28 cellular contexts compared by ENCODE assay signal in the genomic region with DNA sequence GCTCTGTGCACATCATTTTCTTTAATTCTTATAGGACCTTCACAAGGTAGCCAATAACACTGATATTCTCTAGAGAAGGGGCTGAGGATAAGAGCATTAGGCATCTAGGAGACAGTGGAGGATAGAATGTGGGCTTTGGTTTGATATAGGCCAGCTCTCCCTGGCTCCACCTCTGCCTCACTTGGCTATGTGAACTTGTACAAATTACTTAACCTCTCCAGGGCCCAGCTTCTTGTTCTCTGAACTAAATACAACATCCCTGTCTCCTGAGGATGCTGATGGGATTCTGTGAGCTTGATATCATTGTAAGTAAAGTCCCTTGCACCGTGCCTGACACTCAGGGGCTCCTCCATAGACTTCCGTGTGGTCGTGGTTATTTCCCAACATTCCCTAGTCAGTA.
"Had no signal": no experiment of that assay in that cellular context is flagged by ENCODE, and none has a peak within 500 bp of the region (broad histone marks: within the 10 kb centered on the region; RNA-seq: fewer than 3 reads in every experiment).

No MANE protein-coding gene starts in this region.

- H3K4me3 Mint-ChIP-seq: activated CD4-positive, alpha-beta memory T cell treated with anti-CD3 and anti-CD28 coated beads, Interleukin-2, amount 10 ng/mL, durations not matched to agents 7 days and 5 days; activated CD4-positive, alpha-beta T cell treated with anti-CD3 and anti-CD28 coated beads, Interleukin-2, amount 10 ng/mL, durations not matched to agents 24 days and 14 days; activated T-cell treated with anti-CD3 and anti-CD28 coated beads, Interleukin-2, amount 50 U/mL, for 24 hours; activated T-helper 17 cell treated with anti-CD3 and anti-CD28 coated beads, Interleukin-2, amount 50 U/mL, for 72 hours; mesothelial cell of epicardium; naive B cell; nephron progenitor cell; stimulated activated naive CD8-positive, alpha-beta T cell treated with anti-CD3 and anti-CD28 coated beads, Interleukin-15, amount 100 ng/mL, for 72 hours; type B pancreatic cell had no signal

- H2AFZ ChIP-seq: hepatocyte had no signal

- H3K4me3 ChIP-seq: gastroesophageal sphincter, hepatocyte, right atrium auricular region, spleen, uterus had no signal

- H3K4me2 ChIP-seq: hepatocyte had no signal

- FAIRE-seq: astrocyte, endothelial cell of umbilical vein, keratinocyte, TTC549 had no signal

- DNase-seq: activated CD4-positive, alpha-beta memory T cell treated with anti-CD3 and anti-CD28 coated beads, Interleukin-2, amount 10 ng/mL, durations not matched to agents 7 days and 5 days; activated CD4-positive, alpha-beta T cell treated with anti-CD3 and anti-CD28 coated beads, Interleukin-2, amount 10 ng/mL, durations not matched to agents 24 days and 14 days; activated CD8-positive, alpha-beta memory T cell treated with anti-CD3 and anti-CD28 coated beads, Interleukin-2, amount 50 U/mL, for 48 hours; activated gamma-delta T cell treated with Interleukin-2 at 50 U/mL for 16 hours; activated naive CD4-positive, alpha-beta T cell treated with anti-CD3 and anti-CD28 coated beads, Interleukin-2, amount 50 U/mL, for 16 hours; activated T-cell treated with anti-CD3 and anti-CD28 coated beads, Interleukin-2, amount 50 U/mL, for 24 hours; amniotic stem cell; brain microvascular endothelial cell; cortex of kidney; naive B cell; nephron progenitor cell; occipital lobe; spleen; stimulated activated CD4-positive, alpha-beta T cell treated with anti-CD3 and anti-CD28 coated beads, Interleukin-2, amount 100 ng/mL, for 48 hours; stimulated activated naive CD8-positive, alpha-beta T cell treated with anti-CD3 and anti-CD28 coated beads, Interleukin-15, amount 100 ng/mL, for 72 hours; substantia nigra; uterus had no signal

- H3K36me3 ChIP-seq: brain microvascular endothelial cell, gastroesophageal sphincter, right atrium auricular region, spleen, uterus had no signal

- H3K27ac ChIP-seq: brain microvascular endothelial cell, gastroesophageal sphincter, hepatocyte, right atrium auricular region, spleen, uterus, VCaP had no signal

- H3K4me1 ChIP-seq: gastroesophageal sphincter, right atrium auricular region, uterus had no signal

- H3K9me3 Mint-ChIP-seq: activated CD4-positive, alpha-beta memory T cell treated with anti-CD3 and anti-CD28 coated beads, Interleukin-2, amount 10 ng/mL, durations not matched to agents 7 days and 5 days; type B pancreatic cell had no signal

- H3K36me3 Mint-ChIP-seq: mesothelial cell of epicardium had no signal

- H3K79me2 ChIP-seq: hepatocyte had no signal

- ATAC-seq: activated T-helper 17 cell treated with anti-CD3 and anti-CD28 coated beads, Interleukin-2, amount 50 U/mL, for 72 hours; gastroesophageal sphincter; stimulated activated naive CD8-positive, alpha-beta T cell treated with anti-CD3 and anti-CD28 coated beads, Interleukin-15, amount 100 ng/mL, for 72 hours had no signal

- H3K27ac Mint-ChIP-seq: activated CD4-positive, alpha-beta memory T cell treated with anti-CD3 and anti-CD28 coated beads, Interleukin-2, amount 10 ng/mL, durations not matched to agents 7 days and 5 days; activated CD4-positive, alpha-beta T cell treated with anti-CD3 and anti-CD28 coated beads, Interleukin-2, amount 10 ng/mL, durations not matched to agents 24 days and 14 days; activated T-cell treated with anti-CD3 and anti-CD28 coated beads, Interleukin-2, amount 50 U/mL, for 24 hours; activated T-helper 17 cell treated with anti-CD3 and anti-CD28 coated beads, Interleukin-2, amount 50 U/mL, for 72 hours; mesothelial cell of epicardium; nephron progenitor cell; stimulated activated naive CD8-positive, alpha-beta T cell treated with anti-CD3 and anti-CD28 coated beads, Interleukin-15, amount 100 ng/mL, for 72 hours; type B pancreatic cell had no signal

- H3K9me3 ChIP-seq: uterus had no signal

- H3K4me1 Mint-ChIP-seq: activated CD4-positive, alpha-beta memory T cell treated with anti-CD3 and anti-CD28 coated beads, Interleukin-2, amount 10 ng/mL, durations not matched to agents 7 days and 5 days; activated T-helper 17 cell treated with anti-CD3 and anti-CD28 coated beads, Interleukin-2, amount 50 U/mL, for 72 hours; mesothelial cell of epicardium; nephron progenitor cell had no signal

- H3K27me3 ChIP-seq: gastroesophageal sphincter, hepatocyte, right atrium auricular region, uterus had no signal
